In the genomic region with DNA sequence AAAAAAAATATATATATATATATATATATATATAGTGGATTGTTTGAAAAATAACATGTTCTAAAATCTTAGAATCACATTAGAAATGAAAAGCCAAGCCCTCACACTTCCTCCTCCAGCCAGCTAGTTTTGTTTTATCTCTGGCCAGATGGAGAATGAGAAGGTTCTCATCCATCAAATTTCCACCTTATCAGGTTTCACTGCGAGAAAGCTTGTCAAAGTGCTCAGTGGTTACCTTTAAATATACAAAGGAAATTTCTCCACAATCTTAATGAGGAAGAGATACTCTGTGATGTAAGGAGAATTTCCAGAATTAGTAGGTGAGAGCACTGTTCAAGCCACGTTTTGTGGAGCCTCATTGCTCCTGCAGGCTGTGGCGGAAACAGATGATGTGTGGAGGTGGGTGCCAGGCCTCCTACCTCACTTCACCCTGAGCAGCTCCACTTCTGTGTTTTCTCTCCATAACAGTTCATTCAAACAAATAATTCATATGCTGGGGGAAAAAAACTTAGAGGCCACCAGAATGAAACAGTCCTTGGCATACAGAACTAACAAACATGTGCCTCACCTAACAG, we compare ENCODE assay signal across 1 cellular context.
A peak's percentile ranks its signal among the peaks of the same experiment; 100 is the strongest.
TF ChIP-seq lines count a peak whose summit lies in the region.

No MANE protein-coding gene starts in this region.

TF ChIP-seq in K562, 482 proteins besides CTCF, POLR2A, EP300 and RAD21 (continued from another document):
- no peak for TF ChIP-seq MTA2 (IDR thresholded peaks at IDR 0.05; ENCODE audit: low read depth)
- TF ChIP-seq TSC22D4 (tag; IDR thresholded peaks at IDR 0.05) = no peak
- no peak for TF ChIP-seq GABPB1 (CRISPR knock-in tag; IDR thresholded peaks at IDR 0.05)
- no peak for TF ChIP-seq DDX20 (tag; IDR thresholded peaks at IDR 0.05; ENCODE audit: low read depth)
- no peak for TF ChIP-seq MAFF (IDR thresholded peaks at IDR 0.05; ENCODE audit: low read length)
- TF ChIP-seq ZNF644 (tag; IDR thresholded peaks at IDR 0.05; ENCODE audit: low read depth) = no peak
- no peak for TF ChIP-seq RBM14 (IDR thresholded peaks at IDR 0.05; ENCODE audit: borderline replicate concordance, insufficient read depth, low read depth, low read length)
- no peak for TF ChIP-seq SMARCC2 (IDR thresholded peaks at IDR 0.05; ENCODE audit: low read depth)
- TF ChIP-seq, protein P1, sequence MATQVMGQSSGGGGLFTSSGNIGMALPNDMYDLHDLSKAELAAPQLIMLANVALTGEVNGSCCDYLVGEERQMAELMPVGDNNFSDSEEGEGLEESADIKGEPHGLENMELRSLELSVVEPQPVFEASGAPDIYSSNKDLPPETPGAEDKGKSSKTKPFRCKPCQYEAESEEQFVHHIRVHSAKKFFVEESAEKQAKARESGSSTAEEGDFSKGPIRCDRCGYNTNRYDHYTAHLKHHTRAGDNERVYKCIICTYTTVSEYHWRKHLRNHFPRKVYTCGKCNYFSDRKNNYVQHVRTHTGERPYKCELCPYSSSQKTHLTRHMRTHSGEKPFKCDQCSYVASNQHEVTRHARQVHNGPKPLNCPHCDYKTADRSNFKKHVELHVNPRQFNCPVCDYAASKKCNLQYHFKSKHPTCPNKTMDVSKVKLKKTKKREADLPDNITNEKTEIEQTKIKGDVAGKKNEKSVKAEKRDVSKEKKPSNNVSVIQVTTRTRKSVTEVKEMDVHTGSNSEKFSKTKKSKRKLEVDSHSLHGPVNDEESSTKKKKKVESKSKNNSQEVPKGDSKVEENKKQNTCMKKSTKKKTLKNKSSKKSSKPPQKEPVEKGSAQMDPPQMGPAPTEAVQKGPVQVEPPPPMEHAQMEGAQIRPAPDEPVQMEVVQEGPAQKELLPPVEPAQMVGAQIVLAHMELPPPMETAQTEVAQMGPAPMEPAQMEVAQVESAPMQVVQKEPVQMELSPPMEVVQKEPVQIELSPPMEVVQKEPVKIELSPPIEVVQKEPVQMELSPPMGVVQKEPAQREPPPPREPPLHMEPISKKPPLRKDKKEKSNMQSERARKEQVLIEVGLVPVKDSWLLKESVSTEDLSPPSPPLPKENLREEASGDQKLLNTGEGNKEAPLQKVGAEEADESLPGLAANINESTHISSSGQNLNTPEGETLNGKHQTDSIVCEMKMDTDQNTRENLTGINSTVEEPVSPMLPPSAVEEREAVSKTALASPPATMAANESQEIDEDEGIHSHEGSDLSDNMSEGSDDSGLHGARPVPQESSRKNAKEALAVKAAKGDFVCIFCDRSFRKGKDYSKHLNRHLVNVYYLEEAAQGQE (CRISPR knock-in tag; IDR thresholded peaks at IDR 0.05; ENCODE audit: low read depth) = no peak
- TF ChIP-seq SPI1 (IDR thresholded peaks at IDR 0.05; ENCODE audit: borderline replicate concordance, low read depth, low read length) = peak; percentile 37; the same call in 1 of the 2 replicates
- TF ChIP-seq, protein P2, sequence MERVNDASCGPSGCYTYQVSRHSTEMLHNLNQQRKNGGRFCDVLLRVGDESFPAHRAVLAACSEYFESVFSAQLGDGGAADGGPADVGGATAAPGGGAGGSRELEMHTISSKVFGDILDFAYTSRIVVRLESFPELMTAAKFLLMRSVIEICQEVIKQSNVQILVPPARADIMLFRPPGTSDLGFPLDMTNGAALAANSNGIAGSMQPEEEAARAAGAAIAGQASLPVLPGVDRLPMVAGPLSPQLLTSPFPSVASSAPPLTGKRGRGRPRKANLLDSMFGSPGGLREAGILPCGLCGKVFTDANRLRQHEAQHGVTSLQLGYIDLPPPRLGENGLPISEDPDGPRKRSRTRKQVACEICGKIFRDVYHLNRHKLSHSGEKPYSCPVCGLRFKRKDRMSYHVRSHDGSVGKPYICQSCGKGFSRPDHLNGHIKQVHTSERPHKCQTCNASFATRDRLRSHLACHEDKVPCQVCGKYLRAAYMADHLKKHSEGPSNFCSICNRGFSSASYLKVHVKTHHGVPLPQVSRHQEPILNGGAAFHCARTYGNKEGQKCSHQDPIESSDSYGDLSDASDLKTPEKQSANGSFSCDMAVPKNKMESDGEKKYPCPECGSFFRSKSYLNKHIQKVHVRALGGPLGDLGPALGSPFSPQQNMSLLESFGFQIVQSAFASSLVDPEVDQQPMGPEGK (CRISPR knock-in tag; IDR thresholded peaks at IDR 0.05; ENCODE audit: borderline replicate concordance) = no peak
- TF ChIP-seq RBBP5 (IDR thresholded peaks at IDR 0.05; ENCODE audit: borderline replicate concordance, insufficient read depth, low read length, poor library complexity, severe bottlenecking) = no peak
- no peak for TF ChIP-seq GATAD2B (IDR thresholded peaks at IDR 0.05; ENCODE audit: borderline replicate concordance)
- peak; percentile 69 for TF ChIP-seq TCF3 (CRISPR knock-in tag; IDR thresholded peaks at IDR 0.05)
- TF ChIP-seq ZEB2 (IDR thresholded peaks at IDR 0.05) = no peak
- TF ChIP-seq NR2C2 (CRISPR knock-in tag; IDR thresholded peaks at IDR 0.05) = no peak
- TF ChIP-seq NR2C2 (tag; IDR thresholded peaks at IDR 0.05) = no peak
- TF ChIP-seq, protein P3, sequence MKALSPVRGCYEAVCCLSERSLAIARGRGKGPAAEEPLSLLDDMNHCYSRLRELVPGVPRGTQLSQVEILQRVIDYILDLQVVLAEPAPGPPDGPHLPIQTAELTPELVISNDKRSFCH (CRISPR knock-in tag; IDR thresholded peaks at IDR 0.05) = no peak
- TF ChIP-seq, protein P3 (tag; IDR thresholded peaks at IDR 0.05) = no peak
- TF ChIP-seq, protein P4, sequence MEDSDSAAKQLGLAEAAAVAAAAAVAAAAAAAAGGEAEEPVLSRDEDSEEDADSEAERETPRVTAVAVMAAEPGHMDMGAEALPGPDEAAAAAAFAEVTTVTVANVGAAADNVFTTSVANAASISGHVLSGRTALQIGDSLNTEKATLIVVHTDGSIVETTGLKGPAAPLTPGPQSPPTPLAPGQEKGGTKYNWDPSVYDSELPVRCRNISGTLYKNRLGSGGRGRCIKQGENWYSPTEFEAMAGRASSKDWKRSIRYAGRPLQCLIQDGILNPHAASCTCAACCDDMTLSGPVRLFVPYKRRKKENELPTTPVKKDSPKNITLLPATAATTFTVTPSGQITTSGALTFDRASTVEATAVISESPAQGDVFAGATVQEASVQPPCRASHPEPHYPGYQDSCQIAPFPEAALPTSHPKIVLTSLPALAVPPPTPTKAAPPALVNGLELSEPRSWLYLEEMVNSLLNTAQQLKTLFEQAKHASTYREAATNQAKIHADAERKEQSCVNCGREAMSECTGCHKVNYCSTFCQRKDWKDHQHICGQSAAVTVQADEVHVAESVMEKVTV (CRISPR knock-in tag; IDR thresholded peaks at IDR 0.05) = no peak
- TF ChIP-seq NONO (IDR thresholded peaks at IDR 0.05; ENCODE audit: low read depth in 2 of 2, low read length in 1 of 2) = no peak
- TF ChIP-seq TEAD2 (tag; IDR thresholded peaks at IDR 0.05) = no peak
- TF ChIP-seq TAL1 (IDR thresholded peaks at IDR 0.05) = peak; percentile 38; the same call in 1 of the 2 replicates
- TF ChIP-seq, protein P5, sequence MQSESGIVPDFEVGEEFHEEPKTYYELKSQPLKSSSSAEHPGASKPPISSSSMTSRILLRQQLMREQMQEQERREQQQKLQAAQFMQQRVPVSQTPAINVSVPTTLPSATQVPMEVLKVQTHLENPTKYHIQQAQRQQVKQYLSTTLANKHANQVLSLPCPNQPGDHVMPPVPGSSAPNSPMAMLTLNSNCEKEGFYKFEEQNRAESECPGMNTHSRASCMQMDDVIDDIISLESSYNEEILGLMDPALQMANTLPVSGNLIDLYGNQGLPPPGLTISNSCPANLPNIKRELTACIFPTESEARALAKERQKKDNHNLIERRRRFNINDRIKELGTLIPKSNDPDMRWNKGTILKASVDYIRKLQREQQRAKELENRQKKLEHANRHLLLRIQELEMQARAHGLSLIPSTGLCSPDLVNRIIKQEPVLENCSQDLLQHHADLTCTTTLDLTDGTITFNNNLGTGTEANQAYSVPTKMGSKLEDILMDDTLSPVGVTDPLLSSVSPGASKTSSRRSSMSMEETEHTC (IDR thresholded peaks at IDR 0.05) = no peak
- no peak for TF ChIP-seq HNRNPUL1 (IDR thresholded peaks at IDR 0.05; ENCODE audit: low read length)
- TF ChIP-seq SAFB2 (IDR thresholded peaks at IDR 0.05; ENCODE audit: borderline replicate concordance, low read depth, low read length, severe bottlenecking) = no peak
- no peak for TF ChIP-seq ZNF766 (CRISPR knock-in tag; conservative IDR thresholded peaks at IDR 0.05)
- TF ChIP-seq SRSF7 (optimal IDR thresholded peaks at IDR 0.05; ENCODE audit: low read depth, low read length) = no peak
- no peak for TF ChIP-seq LEF1 (IDR thresholded peaks at IDR 0.05)
- no peak for TF ChIP-seq PHF8 (IDR thresholded peaks at IDR 0.05; ENCODE audit: borderline replicate concordance, low read length)
- TF ChIP-seq ZNF23 (CRISPR knock-in tag; IDR thresholded peaks at IDR 0.05) = no peak
- TF ChIP-seq FOXJ3 (CRISPR knock-in tag; IDR thresholded peaks at IDR 0.05) = no peak
- TF ChIP-seq HIVEP1 (CRISPR knock-in tag; IDR thresholded peaks at IDR 0.05) = no peak
- TF ChIP-seq, protein P6, sequence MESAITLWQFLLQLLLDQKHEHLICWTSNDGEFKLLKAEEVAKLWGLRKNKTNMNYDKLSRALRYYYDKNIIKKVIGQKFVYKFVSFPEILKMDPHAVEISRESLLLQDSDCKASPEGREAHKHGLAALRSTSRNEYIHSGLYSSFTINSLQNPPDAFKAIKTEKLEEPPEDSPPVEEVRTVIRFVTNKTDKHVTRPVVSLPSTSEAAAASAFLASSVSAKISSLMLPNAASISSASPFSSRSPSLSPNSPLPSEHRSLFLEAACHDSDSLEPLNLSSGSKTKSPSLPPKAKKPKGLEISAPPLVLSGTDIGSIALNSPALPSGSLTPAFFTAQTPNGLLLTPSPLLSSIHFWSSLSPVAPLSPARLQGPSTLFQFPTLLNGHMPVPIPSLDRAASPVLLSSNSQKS (CRISPR knock-in tag; IDR thresholded peaks at IDR 0.05) = no peak
- TF ChIP-seq C11orf30 (IDR thresholded peaks at IDR 0.05; ENCODE audit: low read depth) = no peak
- TF ChIP-seq ARID1B (IDR thresholded peaks at IDR 0.05) = peak; percentile 60; the same call in 1 of the 2 replicates
- TF ChIP-seq ZNF780A (CRISPR knock-in tag; IDR thresholded peaks at IDR 0.05) = no peak
